Comparison of ENCODE assay signal across 1 cellular context in genomic region chr9:20512106-20512505, GRCh38.
TF ChIP-seq lines count a peak whose summit lies in the region.

No MANE protein-coding gene starts in this region.

TF ChIP-seq in SK-N-SH, 30 proteins besides CTCF, POLR2A, EP300 and RAD21:
- TF ChIP-seq YY1 (IDR thresholded peaks at IDR 0.05; ENCODE audit: low read depth) = no peak
- TF ChIP-seq TCF12 (IDR thresholded peaks at IDR 0.05) = peak; percentile 94
- peak; percentile 79 for TF ChIP-seq JUND (IDR thresholded peaks at IDR 0.05)
- TF ChIP-seq POLR2AphosphoS5 (IDR thresholded peaks at IDR 0.05; ENCODE audit: low read depth, low read length) = 0 out of 2 replicates have a peak, but pooled peaks have one; percentile 33
- TF ChIP-seq MEF2A (IDR thresholded peaks at IDR 0.05; ENCODE audit: borderline replicate concordance, low read depth) = 0 out of 2 replicates have a peak, but pooled peaks have one; percentile 43
- TF ChIP-seq ZBTB33 (IDR thresholded peaks at IDR 0.05; ENCODE audit: borderline replicate concordance, low read depth) = no peak
- no peak for TF ChIP-seq FOXJ3 (CRISPR knock-in tag; IDR thresholded peaks at IDR 0.05)
- peak; percentile 81 for TF ChIP-seq TEAD4 (IDR thresholded peaks at IDR 0.05; ENCODE audit: borderline replicate concordance, insufficient read depth)
- TF ChIP-seq RFX5 (IDR thresholded peaks at IDR 0.05; ENCODE audit: low read length) = no peak
- peak; percentile 69 for TF ChIP-seq PBX3 (IDR thresholded peaks at IDR 0.05)
- TF ChIP-seq GATA2 (CRISPR knock-in tag; IDR thresholded peaks at IDR 0.05) = 0 out of 2 replicates have a peak, but pooled peaks have one; percentile 12
- peak; percentile 44; the same call in 1 of the 2 replicates for TF ChIP-seq MAX (IDR thresholded peaks at IDR 0.05; ENCODE audit: low read depth)
- peak; percentile 74; the same call in 1 of the 2 replicates for TF ChIP-seq FOSL2 (IDR thresholded peaks at IDR 0.05; ENCODE audit: borderline replicate concordance, low read depth)
- TF ChIP-seq MXI1 (IDR thresholded peaks at IDR 0.05; ENCODE audit: low read depth, low read length) = no peak
- TF ChIP-seq REST (IDR thresholded peaks at IDR 0.05; ENCODE audit: low read depth, low read length) = no peak
- TF ChIP-seq NFIC (IDR thresholded peaks at IDR 0.05; ENCODE audit: borderline replicate concordance) = peak; percentile 76
- TF ChIP-seq RCOR1 (IDR thresholded peaks at IDR 0.05; ENCODE audit: low read length) = peak; percentile 42; the same call in 1 of the 2 replicates
- TF ChIP-seq RXRA (IDR thresholded peaks at IDR 0.05; ENCODE audit: borderline replicate concordance, low read depth) = peak; percentile 61; the same call in 1 of the 2 replicates
- TF ChIP-seq EZH2phosphoT487 (IDR thresholded peaks at IDR 0.05; ENCODE audit: borderline replicate concordance, low read depth) = no peak
